8 cellular contexts compared by ENCODE assay signal in the genomic region with DNA sequence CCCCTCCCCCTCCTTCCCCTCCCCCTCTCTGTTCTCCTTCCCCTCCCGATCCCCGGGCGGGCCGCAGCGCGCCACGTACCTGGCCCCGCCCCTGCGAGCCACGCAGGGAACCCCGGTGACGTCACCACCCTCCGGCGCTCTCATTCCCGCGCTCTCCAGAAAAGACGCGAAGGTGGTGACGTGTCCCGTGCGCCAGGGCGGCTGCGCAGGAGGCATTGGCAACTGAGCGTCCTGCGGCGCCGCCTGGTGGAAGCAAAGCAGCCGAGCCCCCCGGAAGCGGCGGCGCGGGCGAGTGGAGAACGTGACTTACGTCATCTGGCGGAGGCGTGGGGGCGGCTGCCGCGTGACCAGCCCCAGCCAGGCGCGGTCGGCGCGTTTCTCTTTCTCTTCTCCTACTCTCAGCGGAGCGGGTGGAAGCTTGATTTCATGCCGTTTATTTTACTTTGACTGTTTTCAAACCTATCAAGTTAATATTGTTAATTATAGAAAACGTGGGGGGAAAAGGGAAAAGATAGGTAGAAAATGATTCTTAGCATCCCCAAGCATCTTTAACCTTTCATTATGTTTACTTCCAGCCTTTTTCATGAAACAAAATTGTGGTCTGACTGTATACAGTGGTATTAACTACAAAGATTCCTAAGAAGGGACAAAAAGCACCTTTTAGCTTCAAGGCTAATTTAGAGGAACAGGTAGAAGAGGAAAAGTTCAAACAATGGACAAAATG. TPM values are rescaled to one million over a fixed set of nuclear protein-coding genes. Genes with fewer than 3 reads are reported as not detected.
DNase-seq lines count a peak whose midpoint lies in the region; ATAC-seq and TF ChIP-seq lines count a peak whose summit lies in the region.

No MANE protein-coding gene starts in this region.

- H3K27ac ChIP-seq in left lung, result peak overlapping the region; percentile 99 to 100

- H3K4me3 ChIP-seq in left lung, result peak overlapping the region; percentile 24 to 50

- H3K9me3 Mint-ChIP-seq in activated CD4-positive, alpha-beta T cell treated with anti-CD3 and anti-CD28 coated beads, Interleukin-2, amount 10 ng/mL, durations not matched to agents 24 days and 14 days, result no peaks in the 10 kb centered on the region

- H3K4me1 ChIP-seq in left lung, result peaks cover 10 to 35% of the 10 kb centered on the region in 2 donors

- intact Hi-C loops in activated CD4-positive, alpha-beta T cell treated with anti-CD3 and anti-CD28 coated beads, Interleukin-2, amount 10 ng/mL, durations not matched to agents 24 days and 14 days (cut with micrococcal nuclease), result loop anchor here (1.0 to 2.0 kb wide), 8 partner anchors 48 to 312 kb away; a partner anchor contains a TSS
- intact Hi-C loops in left lung (cut with DNase I), result loop anchor here in 1 of 2 donors (5.0 kb wide), 2 partner anchors 55 to 230 kb away; a partner anchor contains a TSS

- DNase-seq in CD1c-positive myeloid dendritic cell (ENCODE audit: extremely low spot score) (peak; percentile 100), NCI-H526 (lab: John Stamatoyannopoulos, UW) (peak; percentile 98 to 99), cortex of kidney (lab: John Stamatoyannopoulos, UW) (peak; percentile 94), left lung (peak; percentile 99 to 100)
- peak; percentile 100 for DNase-seq in activated CD4-positive, alpha-beta T cell treated with anti-CD3 and anti-CD28 coated beads, Interleukin-2, amount 10 ng/mL, durations not matched to agents 24 days and 14 days
- DNase-seq in stimulated activated CD4-positive, alpha-beta T cell treated with anti-CD3 and anti-CD28 coated beads, Interleukin-2, amount 100 ng/mL, for 4 hours (ENCODE audit: low read depth), result peak; percentile 100

- H3K4me1 Mint-ChIP-seq in activated CD4-positive, alpha-beta T cell treated with anti-CD3 and anti-CD28 coated beads, Interleukin-2, amount 10 ng/mL, durations not matched to agents 24 days and 14 days, result peaks cover 59% of the 10 kb centered on the region

- ATAC-seq in GM19351 (IDR thresholded peaks at IDR 0.05; ENCODE audit: unreplicated experiment) (peak; percentile 59), HG03520 (IDR thresholded peaks at IDR 0.05; ENCODE audit: unreplicated experiment) (peak; percentile 74), left lung (peak; percentile 81)

- no peaks in the 10 kb centered on the region for H3K36me3 Mint-ChIP-seq in activated CD4-positive, alpha-beta T cell treated with anti-CD3 and anti-CD28 coated beads, Interleukin-2, amount 10 ng/mL, durations not matched to agents 24 days and 14 days (ENCODE audit: low read depth)

- no peaks in the 10 kb centered on the region for H3K36me3 ChIP-seq in left lung

- H3K4me3 Mint-ChIP-seq in activated CD4-positive, alpha-beta T cell treated with anti-CD3 and anti-CD28 coated beads, Interleukin-2, amount 10 ng/mL, durations not matched to agents 24 days and 14 days, result peak overlapping the region; percentile 87

- peak overlapping the region; percentile 98 for H3K27ac Mint-ChIP-seq in activated CD4-positive, alpha-beta T cell treated with anti-CD3 and anti-CD28 coated beads, Interleukin-2, amount 10 ng/mL, durations not matched to agents 24 days and 14 days

- H3K27me3 ChIP-seq in left lung, result no peaks in the 10 kb centered on the region

- H3K9me3 ChIP-seq in left lung, result no peaks in the 10 kb centered on the region

- H3K27me3 Mint-ChIP-seq in activated CD4-positive, alpha-beta T cell treated with anti-CD3 and anti-CD28 coated beads, Interleukin-2, amount 10 ng/mL, durations not matched to agents 24 days and 14 days, result no peaks in the 10 kb centered on the region

- TF ChIP-seq CTCF in left lung (IDR thresholded peaks at IDR 0.05), result peak; percentile 81 to 98

RNA-seq across cellular contexts. Expression of a gene that starts 48.1 kb away (rescaled TPM):
- 18.5 and 19.6 TPM in 2 replicates for total RNA-seq in activated CD4-positive, alpha-beta T cell treated with anti-CD3 and anti-CD28 coated beads, Interleukin-2, amount 10 ng/mL, durations not matched to agents 24 days and 14 days
- total RNA-seq in left lung, result 10 to 100 TPM; 13.7 to 16.3 TPM

RNA-seq across cellular contexts. Expression of a gene that starts 55.5 kb away (rescaled TPM):
- 443 and 447 TPM in 2 replicates for total RNA-seq in activated CD4-positive, alpha-beta T cell treated with anti-CD3 and anti-CD28 coated beads, Interleukin-2, amount 10 ng/mL, durations not matched to agents 24 days and 14 days
- total RNA-seq in left lung, result 100 to 1,000 TPM; 297 to 404 TPM

Comparison
In these comparisons a context has a peak if more than half of its experiments do, and no peak if none do; other contexts are left out.
1. Peak in every context shown above with its lines: DNase-seq, ATAC-seq, H3K4me3 ChIP-seq and H3K27ac ChIP-seq.